Comparison of ENCODE assay signal across 16 cellular contexts in the genomic region with DNA sequence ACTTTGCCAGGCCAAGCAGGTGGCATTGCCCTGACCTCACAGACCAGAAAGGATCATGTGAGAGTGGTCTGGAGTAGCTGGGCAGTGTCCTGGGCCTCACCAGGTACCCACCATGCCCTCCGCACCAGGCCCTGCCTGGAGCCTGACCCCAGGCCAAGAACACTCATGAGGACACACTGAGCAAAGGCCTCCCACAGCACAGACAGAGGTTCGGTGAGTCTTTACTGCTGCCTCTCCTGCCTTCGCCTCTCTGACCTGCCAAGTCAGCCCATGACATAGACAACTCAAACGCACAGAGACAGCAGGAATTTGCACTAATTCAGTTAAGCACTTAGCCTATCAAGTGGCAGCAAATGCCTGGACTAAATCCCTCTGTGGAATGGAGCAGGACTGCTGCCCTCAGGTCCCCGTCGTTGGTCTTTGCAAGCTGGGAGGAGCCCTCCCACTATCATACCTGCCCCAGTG.
A peak's percentile ranks its signal among the peaks of the same experiment; 100 is the strongest.
DNase-seq lines count a peak whose midpoint lies in the region; ATAC-seq and TF ChIP-seq lines count a peak whose summit lies in the region.
"Had no signal": no experiment of that assay in that cellular context is flagged by ENCODE, and none has a peak within 500 bp of the region (broad histone marks: within the 10 kb centered on the region; RNA-seq: fewer than 3 reads in every experiment).

No MANE protein-coding gene starts in this region.

- DNase-seq in Calu3 (no peak), RWPE2 (ENCODE audit: low spot score) (no peak), epithelial cell of prostate (ENCODE audit: low read depth, low spot score) (no peak), osteoblast (ENCODE audit: insufficient read length, low spot score, missing footprints) (peak; percentile 10), esophagus muscularis mucosa (ENCODE audit: extremely low spot score) (no peak), UCSD-AML1 (lab: John Stamatoyannopoulos, UW; ENCODE audit: unreplicated experiment) (no peak)
- DNase-seq: activated CD4-positive, alpha-beta T cell treated with anti-CD3 and anti-CD28 coated beads, Interleukin-2, amount 50 U/mL, for 1 hour; activated CD8-positive, alpha-beta memory T cell treated with anti-CD3 and anti-CD28 coated beads, Interleukin-2, amount 50 U/mL, for 4 hours; activated gamma-delta T cell; immature natural killer cell; MV-4-11; stimulated activated CD4-positive, alpha-beta T cell treated with anti-CD3 and anti-CD28 coated beads, Interleukin-15, amount 100 ng/mL, for 24 hours had no signal

- H3K4me1 Mint-ChIP-seq in Calu3 (ENCODE audit: low read depth, unreplicated experiment): peaks cover 39% of the 10 kb centered on the region
- H3K4me1 Mint-ChIP-seq: CD14-positive monocyte had no signal

- H3K27me3 Mint-ChIP-seq in Calu3 (ENCODE audit: unreplicated experiment): no peaks in the 10 kb centered on the region

- CTCF ChIA-PET in Calu3 (lab: Charles Lee): interaction anchor here (0.6 to 1.5 kb wide), 5 partner anchors 42 to 125 kb away, joined by 3 to 8 read pairs (median 3); no protein-coding TSS in a partner anchor

- H2AFZ ChIP-seq in osteoblast (ENCODE audit: low read length): no peak overlapping the region

- H3K27ac ChIP-seq in RWPE2 (ENCODE audit: poor library complexity, severe bottlenecking) (peak overlapping the region; percentile 61), epithelial cell of prostate (peak overlapping the region; percentile 85), osteoblast (ENCODE audit: low read depth, low read length) (no peak overlapping the region), esophagus muscularis mucosa (replicated peaks in 1 of 4) (no peak overlapping the region)
- H3K27ac ChIP-seq: coronary artery had no signal

- H3K36me3 Mint-ChIP-seq in Calu3 (ENCODE audit: insufficient read depth, unreplicated experiment): peaks cover 14% of the 10 kb centered on the region
- H3K36me3 Mint-ChIP-seq: CD14-positive monocyte, immature natural killer cell had no signal

- no peak overlapping the region for H3K4me3 Mint-ChIP-seq in Calu3 (ENCODE audit: low read depth, unreplicated experiment)
- H3K4me3 Mint-ChIP-seq: CD14-positive monocyte, immature natural killer cell had no signal

- WGBS in esophagus muscularis mucosa: 81% methylated on average over 2 of the region's 6 CpGs

- no peak for TF ChIP-seq CTCF in Calu3 (IDR thresholded peaks at IDR 0.05; ENCODE audit: unreplicated experiment)
- no peak for TF ChIP-seq CTCF in RWPE2 (IDR thresholded peaks at IDR 0.05; ENCODE audit: poor library complexity, severe bottlenecking)
- TF ChIP-seq CTCF in osteoblast (IDR thresholded peaks at IDR 0.05; ENCODE audit: extremely low read depth, low read depth, low read length): no peak
- no peak for TF ChIP-seq CTCF in esophagus muscularis mucosa (IDR thresholded peaks at IDR 0.05)

- TF ChIP-seq POLR2A in esophagus muscularis mucosa (IDR thresholded peaks at IDR 0.05; ENCODE audit: low read depth): no peak

- H3K79me2 ChIP-seq in osteoblast (ENCODE audit: insufficient read depth, low read length): no peaks in the 10 kb centered on the region

- no peak for TF ChIP-seq EP300 in esophagus muscularis mucosa (IDR thresholded peaks at IDR 0.05)

- intact Hi-C loops in Calu3 (cut with micrococcal nuclease; ENCODE audit: unreplicated experiment): no loop called here
- intact Hi-C loops in esophagus muscularis mucosa (cut with DNase I): no loop called here

- no peaks in the 10 kb centered on the region for H3K9me3 ChIP-seq in RWPE2 (ENCODE audit: severe bottlenecking)
- H3K9me3 ChIP-seq in osteoblast (ENCODE audit: low read depth, low read length): no peaks in the 10 kb centered on the region
- H3K9me3 ChIP-seq in esophagus muscularis mucosa: no peaks in the 10 kb centered on the region

- H4K20me1 ChIP-seq in osteoblast (ENCODE audit: insufficient read depth, low read length): no peaks in the 10 kb centered on the region

- H3K4me3 ChIP-seq in RWPE2 (ENCODE audit: severe bottlenecking) (no peak overlapping the region), osteoblast (ENCODE audit: insufficient read depth, low read length) (no peak overlapping the region), esophagus muscularis mucosa (no peak overlapping the region)
- H3K4me3 ChIP-seq: coronary artery had no signal

- no peak overlapping the region for H3K4me2 ChIP-seq in osteoblast (ENCODE audit: insufficient read depth, low read length)

- H3K27ac Mint-ChIP-seq in Calu3 (ENCODE audit: unreplicated experiment): peak overlapping the region; percentile 45
- H3K27ac Mint-ChIP-seq: immature natural killer cell had no signal

- no peaks in the 10 kb centered on the region for H3K9me3 Mint-ChIP-seq in Calu3 (ENCODE audit: low read depth, unreplicated experiment)
- H3K9me3 Mint-ChIP-seq: immature natural killer cell had no signal

- H3K27me3 ChIP-seq in RWPE2 (ENCODE audit: insufficient read depth, poor library complexity, severe bottlenecking): no peaks in the 10 kb centered on the region
- no peaks in the 10 kb centered on the region for H3K27me3 ChIP-seq in osteoblast (ENCODE audit: insufficient read depth, low read length)
- no peaks in the 10 kb centered on the region for H3K27me3 ChIP-seq in esophagus muscularis mucosa

- H3K36me3 ChIP-seq in RWPE2 (ENCODE audit: low read depth) (no peaks in the 10 kb centered on the region), osteoblast (ENCODE audit: insufficient read depth, low read length) (no peaks in the 10 kb centered on the region), esophagus muscularis mucosa (no peaks in the 10 kb centered on the region)

- no TSS peak for BruUV-seq in Calu3 (replicated peaks; lab: Mats Ljungman, UMichigan)

- ATAC-seq in RWPE2 (ENCODE audit: low read depth): no peak
- no peak for ATAC-seq in esophagus mucosa
- no peak for ATAC-seq in HG03159 (IDR thresholded peaks at IDR 0.05; ENCODE audit: unreplicated experiment)

- peaks cover 16% of the 10 kb centered on the region for H3K4me1 ChIP-seq in RWPE2 (ENCODE audit: insufficient read depth, poor library complexity, severe bottlenecking)
- peaks cover 11% of the 10 kb centered on the region for H3K4me1 ChIP-seq in osteoblast (ENCODE audit: insufficient read depth, low read length)
- peaks cover 0 to 10% (median 9%) of the 10 kb centered on the region in 4 donors for H3K4me1 ChIP-seq in esophagus muscularis mucosa

Comparison
In these comparisons a context has a peak if more than half of its experiments do, and no peak if none do; other contexts are left out.
1. H3K27ac ChIP-seq: peak in RWPE2 (single experiment) and epithelial cell of prostate (single experiment); none in osteoblast (single experiment) and esophagus muscularis mucosa (0 of 4).